Comparison of ENCODE assay signal across 8 cellular contexts in the genomic region with DNA sequence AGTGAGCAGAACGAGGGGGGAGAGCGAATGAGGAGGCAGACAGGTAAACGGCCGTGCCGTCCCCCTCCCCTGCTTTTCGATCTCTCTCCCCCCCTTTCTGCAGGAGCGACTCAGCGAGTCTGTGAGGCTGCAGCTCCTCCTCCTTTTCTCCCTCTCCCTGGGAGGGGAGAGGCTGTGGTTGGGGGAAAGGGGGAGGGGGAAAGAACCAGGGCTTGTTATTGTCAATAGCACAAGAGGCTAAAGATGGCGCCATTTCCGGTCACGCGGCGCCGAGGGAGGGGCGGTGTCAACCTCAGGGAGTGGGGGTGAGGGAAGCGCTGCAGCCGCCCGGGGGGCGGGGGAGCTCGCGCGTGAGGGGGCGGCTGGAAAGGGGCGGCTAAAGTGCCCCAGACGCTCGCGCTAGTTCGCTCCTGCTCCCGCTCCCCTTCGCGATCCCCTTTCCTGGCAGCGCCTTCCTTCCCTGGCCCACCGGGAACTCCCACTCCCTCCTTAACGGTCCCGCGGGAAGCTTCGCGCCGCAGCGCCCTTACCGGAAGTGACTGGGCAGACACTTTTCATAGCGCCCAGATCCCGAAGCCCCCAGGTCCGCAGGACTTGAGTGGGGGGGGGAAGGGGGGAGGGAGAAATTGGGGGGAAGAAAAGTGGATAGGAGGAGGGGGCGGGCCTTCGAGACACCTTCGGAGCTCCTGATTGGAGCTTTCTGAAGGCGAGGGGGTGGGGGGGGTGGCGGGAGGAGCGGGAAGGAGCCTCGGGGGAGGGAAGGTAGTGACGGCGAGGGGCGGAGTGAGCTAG. TPM values are rescaled to one million over a fixed set of nuclear protein-coding genes. Genes with fewer than 3 reads are reported as not detected.
DNase-seq lines count a peak whose midpoint lies in the region; ATAC-seq, FAIRE-seq and TF ChIP-seq lines count a peak whose summit lies in the region.

Gene CUL4B (minus strand): TSS at position 121 of the 792 bp plus-strand sequence. CDS start 324 bp downstream, outside the sequence.

- H3K27me3 ChIP-seq in bronchial epithelial cell (ENCODE audit: control insufficient read depth, insufficient read depth, low read length) (no peaks in the 10 kb centered on the region), smooth muscle cell (ENCODE audit: low read depth) (no peaks in the 10 kb centered on the region)

- ATAC-seq in GM18907 (IDR thresholded peaks at IDR 0.05; ENCODE audit: unreplicated experiment) (peak; percentile 89), HG03159 (IDR thresholded peaks at IDR 0.05; ENCODE audit: unreplicated experiment) (peak; percentile 83), WTC11 (peak; percentile 86)

- peak within 1 kb of the TSS; percentile 98 for H3K27ac Mint-ChIP-seq in WTC11

- peaks cover 6% of the 10 kb centered on the region for H3F3A ChIP-seq in smooth muscle cell (ENCODE audit: low read depth)

- no peaks in the 10 kb centered on the region for H3K9me3 ChIP-seq in smooth muscle cell (replicated peaks; ENCODE audit: low read depth)

- H3K4me3 Mint-ChIP-seq in WTC11, result peak within 1 kb of the TSS; percentile 93

- H3K79me2 ChIP-seq in smooth muscle cell (ENCODE audit: low read depth), result peaks cover 39% of the 10 kb centered on the region

- peak within 1 kb of the TSS; percentile 90 for H3K4me2 ChIP-seq in smooth muscle cell

- DNase-seq in AG04449 (ENCODE audit: low read depth, low spot score) (peak; percentile 83), NCI-H2227 treated with DMSO at 0.1 percent for 48 hours (lab: John Stamatoyannopoulos, UW) (peak; percentile 93), WTC11 (ENCODE audit: low spot score) (peak; percentile 86), bronchial epithelial cell (ENCODE audit: low read depth) (peak; percentile 82), iPS-NIHi7 (ENCODE audit: extremely low spot score) (peak; percentile 74), smooth muscle cell (lab: John Stamatoyannopoulos, UW; ENCODE audit: unreplicated experiment) (peak; percentile 64)

- H2AFZ ChIP-seq in smooth muscle cell (ENCODE audit: low read depth), result peak within 1 kb of the TSS; percentile 86

- H3K36me3 ChIP-seq in bronchial epithelial cell (ENCODE audit: control insufficient read depth, insufficient read depth, low read length) (no peaks in the 10 kb centered on the region), smooth muscle cell (ENCODE audit: low read depth) (no peaks in the 10 kb centered on the region)

- peak; percentile 7 for FAIRE-seq in bronchial epithelial cell (lab: Jason Lieb, UNC)

- peaks cover 14% of the 10 kb centered on the region for H3K4me1 Mint-ChIP-seq in WTC11

- H4K20me1 ChIP-seq in smooth muscle cell (ENCODE audit: low read depth), result peaks cover 12% of the 10 kb centered on the region

- peaks cover 9% of the 10 kb centered on the region for H3K36me3 Mint-ChIP-seq in WTC11

- WGBS in smooth muscle cell (ENCODE audit: low lambda C conversion rate), result 48% methylated on average over 32 of the region's 54 CpGs

- H3K27ac ChIP-seq in smooth muscle cell (ENCODE audit: low read depth), result peak within 1 kb of the TSS; percentile 97

- H3K27me3 Mint-ChIP-seq in WTC11 (ENCODE audit: low read depth), result no peaks in the 10 kb centered on the region

- H3K9ac ChIP-seq in smooth muscle cell (ENCODE audit: low read depth), result peak within 1 kb of the TSS; percentile 92

- no peak for TF ChIP-seq CTCF in AG04449 (IDR thresholded peaks at IDR 0.05; ENCODE audit: insufficient read depth, low read length, missing control alignments)
- TF ChIP-seq CTCF in WTC11 (IDR thresholded peaks at IDR 0.05), result no peak
- TF ChIP-seq CTCF in bronchial epithelial cell (IDR thresholded peaks at IDR 0.05; ENCODE audit: insufficient read depth, low read length, severe bottlenecking), result no peak
- no peak for TF ChIP-seq CTCF in smooth muscle cell (IDR thresholded peaks at IDR 0.05; ENCODE audit: borderline replicate concordance, insufficient read depth, poor library complexity, severe bottlenecking)

- no peaks in the 10 kb centered on the region for H3K9me3 Mint-ChIP-seq in WTC11

- H3K4me1 ChIP-seq in smooth muscle cell (ENCODE audit: low read depth), result peaks cover 11% of the 10 kb centered on the region

- POLR2A ChIA-PET in AG04449 (lab: Yijun Ruan, JAX), result interaction anchor here (0.6 to 2.8 kb wide), 5 partner anchors 11 to 174 kb away, joined by 3 to 28 read pairs (median 3); partner anchors contain the start of gene MCTS1
- POLR2A ChIA-PET in WTC11 (lab: Charles Lee), result interaction anchor here (0.5 to 1.9 kb wide), 5 partner anchors 42 to 230 kb away, joined by 3 to 21 read pairs (median 4); partner anchors contain the start of gene MCTS1

- CTCF ChIA-PET in AG04449 (lab: Yijun Ruan, JAX) (no interaction called here), WTC11 (lab: Charles Lee) (interaction anchor here (0.6 to 1.9 kb wide), 4 partner anchors 43 to 296 kb away, joined by 3 to 5 read pairs (median 4); partner anchors contain the start of gene MCTS1)

- peak within 1 kb of the TSS; percentile 73 for H3K4me3 ChIP-seq in AG04449 (ENCODE audit: low read depth, low read length)
- H3K4me3 ChIP-seq in bronchial epithelial cell (ENCODE audit: low read depth, low read length), result peak within 1 kb of the TSS; percentile 67
- peak within 1 kb of the TSS; percentile 79 for H3K4me3 ChIP-seq in smooth muscle cell

TF ChIP-seq in WTC11, 78 proteins besides CTCF, POLR2A, EP300 and RAD21 (continues in another document):
- 0 out of 2 replicates have a peak, but pooled peaks have one; percentile 31 for TF ChIP-seq GABPB1 (CRISPR knock-in tag; IDR thresholded peaks at IDR 0.05)
- TF ChIP-seq FOXK1 (CRISPR knock-in tag; IDR thresholded peaks at IDR 0.05), result peak; percentile 76
- no peak for TF ChIP-seq ELF4 (CRISPR knock-in tag; IDR thresholded peaks at IDR 0.05; ENCODE audit: low read depth)
- no peak for TF ChIP-seq ZNF512 (CRISPR knock-in tag; IDR thresholded peaks at IDR 0.05; ENCODE audit: borderline replicate concordance)
- no peak for TF ChIP-seq E2F1 (CRISPR knock-in tag; IDR thresholded peaks at IDR 0.05)
- TF ChIP-seq ZNF219 (CRISPR knock-in tag; IDR thresholded peaks at IDR 0.05; ENCODE audit: borderline replicate concordance), result no peak
- TF ChIP-seq NR3C1 (CRISPR knock-in tag; conservative IDR thresholded peaks at IDR 0.05; ENCODE audit: low read depth), result no peak
- TF ChIP-seq SP1 (CRISPR knock-in tag; conservative IDR thresholded peaks at IDR 0.05), result peak; percentile 27; the same call in 1 of the 2 replicates
- peak; percentile 89 for TF ChIP-seq USF2 (CRISPR knock-in tag; IDR thresholded peaks at IDR 0.05)
- no peak for TF ChIP-seq ZNF423 (CRISPR knock-in tag; IDR thresholded peaks at IDR 0.05)
- no peak for TF ChIP-seq NFYB (CRISPR knock-in tag; conservative IDR thresholded peaks at IDR 0.05; ENCODE audit: low read depth)
- TF ChIP-seq, protein P1, sequence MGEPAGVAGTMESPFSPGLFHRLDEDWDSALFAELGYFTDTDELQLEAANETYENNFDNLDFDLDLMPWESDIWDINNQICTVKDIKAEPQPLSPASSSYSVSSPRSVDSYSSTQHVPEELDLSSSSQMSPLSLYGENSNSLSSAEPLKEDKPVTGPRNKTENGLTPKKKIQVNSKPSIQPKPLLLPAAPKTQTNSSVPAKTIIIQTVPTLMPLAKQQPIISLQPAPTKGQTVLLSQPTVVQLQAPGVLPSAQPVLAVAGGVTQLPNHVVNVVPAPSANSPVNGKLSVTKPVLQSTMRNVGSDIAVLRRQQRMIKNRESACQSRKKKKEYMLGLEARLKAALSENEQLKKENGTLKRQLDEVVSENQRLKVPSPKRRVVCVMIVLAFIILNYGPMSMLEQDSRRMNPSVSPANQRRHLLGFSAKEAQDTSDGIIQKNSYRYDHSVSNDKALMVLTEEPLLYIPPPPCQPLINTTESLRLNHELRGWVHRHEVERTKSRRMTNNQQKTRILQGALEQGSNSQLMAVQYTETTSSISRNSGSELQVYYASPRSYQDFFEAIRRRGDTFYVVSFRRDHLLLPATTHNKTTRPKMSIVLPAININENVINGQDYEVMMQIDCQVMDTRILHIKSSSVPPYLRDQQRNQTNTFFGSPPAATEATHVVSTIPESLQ (CRISPR knock-in tag; IDR thresholded peaks at IDR 0.05), result no peak

RNA-seq across cellular contexts. Expression of gene CUL4B, which starts in this region (rescaled TPM):
- total RNA-seq in WTC11 (2021) (38.9 to 42.3 TPM (median 42.3 TPM) in 3 replicates), bronchial epithelial cell (9.6 and 11.8 TPM in 2 replicates), smooth muscle cell (49.6 and 57.0 TPM in 2 replicates)
- 13.1 and 17.2 TPM in 2 replicates for polyA plus RNA-seq in smooth muscle cell

Comparison
In these comparisons a context has a peak if more than half of its experiments do, and no peak if none do; other contexts are left out.
1. Peak in every context shown above with its lines: DNase-seq, ATAC-seq, H3K4me3 ChIP-seq and H3K27ac ChIP-seq.